1 cellular context compared by ENCODE assay signal in genomic region chr3:180870008-180870733, GRCh38.
TF ChIP-seq lines count a peak whose summit lies in the region.

No MANE protein-coding gene starts in this region.

TF ChIP-seq in GM23338, 12 proteins besides CTCF, POLR2A, EP300 and RAD21 (continued from another document):
- TF ChIP-seq ZNF462 (CRISPR knock-in tag; IDR thresholded peaks at IDR 0.05): no peak
- no peak for TF ChIP-seq ZNF331 (CRISPR knock-in tag; IDR thresholded peaks at IDR 0.05; ENCODE audit: low read depth)
- TF ChIP-seq JUNB (IDR thresholded peaks at IDR 0.05; ENCODE audit: unreplicated experiment): no peak
- TF ChIP-seq ZNF114 (CRISPR knock-in tag; IDR thresholded peaks at IDR 0.05): no peak
